Comparison of ENCODE assay signal across 37 cellular contexts in genomic region chr1:180937012-180937372, GRCh38. TPM values are rescaled to one million over a fixed set of nuclear protein-coding genes. Genes with fewer than 3 reads are reported as not detected.
"Had no signal": no experiment of that assay in that cellular context is flagged by ENCODE, and none has a peak within 500 bp of the region (broad histone marks: within the 10 kb centered on the region; RNA-seq: fewer than 3 reads in every experiment).

No MANE protein-coding gene starts in this region.

- H3K27ac ChIP-seq: adrenal gland, ascending aorta, breast epithelium, cardiac muscle cell, coronary artery, esophagus muscularis mucosa, foreskin keratinocyte, gastrocnemius medialis, heart right ventricle, WERI-Rb-1 had no signal

- H3K36me3 Mint-ChIP-seq: activated naive CD4-positive, alpha-beta T cell treated with anti-CD3 and anti-CD28 coated beads, Interleukin-2, amount 50 U/mL, for 24 hours had no signal

- H3K36me3 ChIP-seq: breast epithelium, cardiac muscle cell, gastrocnemius medialis had no signal

- H3K27me3 Mint-ChIP-seq: activated B cell treated with CpG ODN at 0.5 μM for 24 hours; activated naive CD4-positive, alpha-beta T cell treated with anti-CD3 and anti-CD28 coated beads, Interleukin-2, amount 50 U/mL, for 24 hours; activated naive CD8-positive, alpha-beta T cell treated with anti-CD3 and anti-CD28 coated beads, Interleukin-2, amount 50 U/mL, for 24 hours; effector memory CD8-positive, alpha-beta T cell had no signal

- DNase-seq: activated B cell treated with CpG ODN at 0.5 μM for 24 hours; activated CD4-positive, alpha-beta T cell treated with anti-CD3 and anti-CD28 coated beads for 48 hours; activated CD4-positive, alpha-beta T cell treated with anti-CD3 and anti-CD28 coated beads, Interleukin-2, amount 50 U/mL, for 1 hour; activated CD4-positive, alpha-beta T cell treated with anti-CD3 and anti-CD28 coated beads, Interleukin-2, amount 50 U/mL, for 48 hours; activated CD8-positive, alpha-beta memory T cell treated with anti-CD3 and anti-CD28 coated beads for 24 hours; activated CD8-positive, alpha-beta T cell treated with anti-CD3 and anti-CD28 coated beads for 36 hours; activated effector memory CD4-positive, alpha-beta T cell treated with anti-CD3 and anti-CD28 coated beads, Interleukin-2, amount 50 U/mL, for 16 hours; activated naive CD4-positive, alpha-beta T cell treated with anti-CD3 and anti-CD28 coated beads for 36 hours; activated naive CD8-positive, alpha-beta T cell treated with anti-CD3 and anti-CD28 coated beads for 36 hours; activated naive CD8-positive, alpha-beta T cell treated with anti-CD3 and anti-CD28 coated beads, Interleukin-2, amount 50 U/mL, for 24 hours; activated T-cell treated with anti-CD3 and anti-CD28 coated beads, Interleukin-2, amount 50 U/mL, for 48 hours; adrenal gland; amygdala; central memory CD4-positive, alpha-beta T cell; cerebellar nuclear complex; dorsolateral prefrontal cortex; effector memory CD8-positive, alpha-beta T cell; erythroblast; foreskin keratinocyte; gastrocnemius medialis; heart right ventricle; T-helper 1 cell; T-helper 17 cell; T1000; WERI-Rb-1 had no signal

- H3K4me1 ChIP-seq: ascending aorta, breast epithelium, esophagus muscularis mucosa, foreskin keratinocyte, gastrocnemius medialis, heart right ventricle had no signal

- H3K4me3 ChIP-seq: adrenal gland, ascending aorta, breast epithelium, cardiac muscle cell, coronary artery, dorsolateral prefrontal cortex, esophagus muscularis mucosa, gastrocnemius medialis, heart right ventricle had no signal

- H3K9me3 ChIP-seq: adrenal gland, ascending aorta, breast epithelium, esophagus muscularis mucosa, gastrocnemius medialis, heart right ventricle had no signal

- ATAC-seq: activated CD4-positive, CD25-positive, alpha-beta regulatory T cell treated with anti-CD3 and anti-CD28 coated beads, Interleukin-2, amount 50 U/mL, for 24 hours; activated CD8-positive, alpha-beta T cell treated with anti-CD3 and anti-CD28 coated beads for 36 hours; activated naive CD8-positive, alpha-beta T cell treated with anti-CD3 and anti-CD28 coated beads, Interleukin-2, amount 50 U/mL, for 24 hours; effector memory CD8-positive, alpha-beta T cell; foreskin keratinocyte; gastrocnemius medialis; T-helper 17 cell had no signal

- H3K4me3 Mint-ChIP-seq: activated B cell treated with CpG ODN at 0.5 μM for 24 hours; activated CD8-positive, alpha-beta T cell treated with anti-CD3 and anti-CD28 coated beads for 36 hours; activated naive CD4-positive, alpha-beta T cell treated with anti-CD3 and anti-CD28 coated beads for 36 hours; activated naive CD4-positive, alpha-beta T cell treated with anti-CD3 and anti-CD28 coated beads, Interleukin-2, amount 50 U/mL, for 24 hours; activated naive CD8-positive, alpha-beta T cell treated with anti-CD3 and anti-CD28 coated beads for 36 hours; activated naive CD8-positive, alpha-beta T cell treated with anti-CD3 and anti-CD28 coated beads, Interleukin-2, amount 50 U/mL, for 24 hours; activated T-helper 1 cell treated with anti-CD3 and anti-CD28 coated beads, Interleukin-12 subunit alpha, Interleukin-12 subunit beta, Interleukin-2, Interleukin-4 antibody, amounts not matched to agents 30 ng/mL and 10 ng/mL and 1 ng/mL, durations not matched to agents 14 hours and 24 hours and 36 hours; brain; dendritic cell treated with granulocyte-macrophage colony-stimulating factor and Interleukin-4, amounts not matched to agents 40 ng/mL and 50 ng/mL, for 4 days; effector memory CD8-positive, alpha-beta T cell; T-helper 17 cell; T-helper 2 cell treated with Interferon-gamma antibody and Interleukin-4, amounts not matched to agents 5 μg/mL and 100 μg/mL, for 36 hours had no signal

- H3K27me3 ChIP-seq: adrenal gland, ascending aorta, breast epithelium, cardiac muscle cell, dorsolateral prefrontal cortex, esophagus muscularis mucosa, foreskin keratinocyte, gastrocnemius medialis, heart right ventricle had no signal

- H3K9me3 Mint-ChIP-seq: activated B cell treated with CpG ODN at 0.5 μM for 24 hours; activated CD8-positive, alpha-beta T cell treated with anti-CD3 and anti-CD28 coated beads for 36 hours; activated naive CD4-positive, alpha-beta T cell treated with anti-CD3 and anti-CD28 coated beads for 36 hours; activated naive CD4-positive, alpha-beta T cell treated with anti-CD3 and anti-CD28 coated beads, Interleukin-2, amount 50 U/mL, for 24 hours; activated naive CD8-positive, alpha-beta T cell treated with anti-CD3 and anti-CD28 coated beads for 36 hours; activated naive CD8-positive, alpha-beta T cell treated with anti-CD3 and anti-CD28 coated beads, Interleukin-2, amount 50 U/mL, for 24 hours; activated T-helper 1 cell treated with anti-CD3 and anti-CD28 coated beads, Interleukin-12 subunit alpha, Interleukin-12 subunit beta, Interleukin-2, Interleukin-4 antibody, amounts not matched to agents 30 ng/mL and 10 ng/mL and 1 ng/mL, durations not matched to agents 14 hours and 24 hours and 36 hours; activated T-helper 2 cell treated with anti-CD3 and anti-CD28 coated beads, Interferon-gamma antibody, Interleukin-2, Interleukin-4, amounts not matched to agents 10 μg/mL and 5 μg/mL and 100 μg/mL, durations not matched to agents 14 hours and 24 hours and 36 hours; brain; dendritic cell treated with granulocyte-macrophage colony-stimulating factor and Interleukin-4, amounts not matched to agents 40 ng/mL and 50 ng/mL, for 4 days; effector memory CD8-positive, alpha-beta T cell; T-helper 2 cell treated with Interferon-gamma antibody and Interleukin-4, amounts not matched to agents 5 μg/mL and 100 μg/mL, for 36 hours had no signal

RNA-seq across cellular contexts. Expression of gene KIAA1614, which starts 24.3 kb away (rescaled TPM):
- total RNA-seq: activated naive CD4-positive, alpha-beta T cell treated with anti-CD3 and anti-CD28 coated beads for 36 hours had no signal
